9 cellular contexts compared by ENCODE assay signal in the genomic region with DNA sequence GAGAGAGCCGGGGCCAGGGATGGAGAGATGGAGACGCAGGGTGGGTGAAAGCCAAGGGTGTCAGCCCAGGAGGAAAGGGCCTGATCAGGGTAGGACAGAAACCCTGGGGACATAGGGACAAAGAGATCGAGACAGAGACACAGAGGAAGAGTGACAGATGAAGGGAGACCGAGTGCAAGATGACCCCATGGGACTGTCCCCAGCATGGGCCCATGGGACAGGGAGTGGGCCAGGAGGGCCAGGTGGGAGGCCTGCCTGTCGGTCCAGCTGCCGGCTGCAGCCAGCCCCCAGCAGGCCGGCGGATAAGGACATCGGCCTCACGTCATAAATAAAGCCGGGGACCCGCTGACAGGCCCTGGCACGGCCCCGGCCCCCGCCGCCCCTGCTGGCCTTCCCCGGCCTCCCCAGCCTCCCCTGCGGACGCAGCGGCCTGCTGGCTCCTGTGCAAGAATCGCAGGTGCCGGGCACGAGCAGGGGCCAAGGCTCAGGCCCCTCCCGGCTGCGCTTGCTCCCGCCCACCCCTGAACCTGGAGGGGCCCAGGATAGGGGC. TPM values are rescaled to one million over a fixed set of nuclear protein-coding genes. Genes with fewer than 3 reads are reported as not detected.
DNase-seq lines count a peak whose midpoint lies in the region; ATAC-seq and TF ChIP-seq lines count a peak whose summit lies in the region.
"Had no signal": no experiment of that assay in that cellular context is flagged by ENCODE, and none has a peak within 500 bp of the region (broad histone marks: within the 10 kb centered on the region; RNA-seq: fewer than 3 reads in every experiment).

No MANE protein-coding gene starts in this region.

- H2AK5ac ChIP-seq in mesendoderm (ENCODE audit: low read length): peak overlapping the region; percentile 88

- no peak overlapping the region for H3K4me3 ChIP-seq in mesendoderm (ENCODE audit: low read length)

- peaks cover 3% of the 10 kb centered on the region for H3K36me3 ChIP-seq in mesendoderm (ENCODE audit: control insufficient read depth, insufficient read depth, low read length)
- H3K36me3 ChIP-seq: ovary had no signal

- no peak for TF ChIP-seq POLR2A in GM18505 (IDR thresholded peaks at IDR 0.05; ENCODE audit: borderline replicate concordance, extremely low read depth, insufficient read depth, insufficient read length)

- H3K4me1 ChIP-seq in mesendoderm (ENCODE audit: control insufficient read depth, low read depth, low read length): peaks cover 16% of the 10 kb centered on the region

- H3K27ac ChIP-seq in 22Rv1 (peak overlapping the region; percentile 50), mesendoderm (ENCODE audit: low read depth, low read length) (peak overlapping the region; percentile 55)

- no peak overlapping the region for H2BK120ac ChIP-seq in mesendoderm (ENCODE audit: low read depth, low read length)

- H3K56ac ChIP-seq in mesendoderm (ENCODE audit: low read length): peak overlapping the region; percentile 86

- peak overlapping the region; percentile 25 for H3K4ac ChIP-seq in mesendoderm (ENCODE audit: low read depth, low read length)

- H3K18ac ChIP-seq in mesendoderm (ENCODE audit: low read length): peak overlapping the region; percentile 62

- no peak overlapping the region for H3K23ac ChIP-seq in mesendoderm (ENCODE audit: low read length)

- no peak overlapping the region for H4K5ac ChIP-seq in mesendoderm (ENCODE audit: low read length)

- no peaks in the 10 kb centered on the region for H3K27me3 ChIP-seq in mesendoderm (ENCODE audit: insufficient read depth, low read length, poor library complexity)
- H3K27me3 ChIP-seq: ovary had no signal

- H4K8ac ChIP-seq in mesendoderm (ENCODE audit: low read depth, low read length): no peak overlapping the region

- TF ChIP-seq CTCF in 22Rv1 (IDR thresholded peaks at IDR 0.05): no peak

- peak overlapping the region; percentile 49 for H3K4me2 ChIP-seq in mesendoderm (ENCODE audit: low read length)

- no peaks in the 10 kb centered on the region for H3K79me2 ChIP-seq in mesendoderm (ENCODE audit: control insufficient read depth, insufficient read depth, low read length)

- DNase-seq in astrocyte of the hippocampus (ENCODE audit: low read depth, low spot score) (peak; percentile 7), mesendoderm (no peak), EL (no peak), nucleus accumbens (lab: John Stamatoyannopoulos, UW) (no peak), NCI-H226 (no peak)

- ATAC-seq in GM18907 (IDR thresholded peaks at IDR 0.05; ENCODE audit: unreplicated experiment) (peak; percentile 16), GM18505 (IDR thresholded peaks at IDR 0.05; ENCODE audit: unreplicated experiment) (no peak)

- no CpG with 5 or more reads among the region's 26 CpGs for WGBS in mesendoderm (ENCODE audit: extremely low coverage, insufficient coverage, low lambda C conversion rate)

- no peak overlapping the region for H2BK15ac ChIP-seq in mesendoderm (replicated peaks; ENCODE audit: low read depth)

- H3K9ac ChIP-seq in mesendoderm (ENCODE audit: low read length): peak overlapping the region; percentile 89

- H3K79me1 ChIP-seq in mesendoderm (ENCODE audit: low read length): peaks cover 2% of the 10 kb centered on the region

- no peak overlapping the region for H2BK5ac ChIP-seq in mesendoderm (ENCODE audit: low read length)

RNA-seq across cellular contexts. Expression of a gene that starts 6.3 kb away (rescaled TPM):
- 86.9 TPM for polyA plus RNA-seq in mesendoderm (2013, experiment 1 of 2)
- polyA plus RNA-seq in mesendoderm (2013, experiment 2 of 2): 82.8 TPM

RNA-seq across cellular contexts. Expression of a gene that starts 11.7 kb away (rescaled TPM):
- polyA plus RNA-seq in mesendoderm (2013, experiment 1 of 2): 17.2 TPM
- 16.7 TPM for polyA plus RNA-seq in mesendoderm (2013, experiment 2 of 2)

RNA-seq across cellular contexts. Expression of a gene that starts 17.8 kb away (rescaled TPM):
- 3.9 TPM for polyA plus RNA-seq in mesendoderm (2013, experiment 1 of 2)
- polyA plus RNA-seq in mesendoderm (2013, experiment 2 of 2): 3.6 TPM

RNA-seq across cellular contexts. Expression of a gene that starts 23.2 kb away (rescaled TPM):
- polyA plus RNA-seq in mesendoderm (2013, experiment 1 of 2): 1,632 TPM
- polyA plus RNA-seq in mesendoderm (2013, experiment 2 of 2): 1,662 TPM

RNA-seq across cellular contexts. Expression of a gene that starts 37.2 kb away (rescaled TPM):
- polyA plus RNA-seq in mesendoderm (2013, experiment 1 of 2): 119 TPM
- polyA plus RNA-seq in mesendoderm (2013, experiment 2 of 2): 123 TPM
